Comparison of ENCODE assay signal across 8 cellular contexts in genomic region chr6:31547727-31548422, GRCh38.
DNase-seq lines count a peak whose midpoint lies in the region; ATAC-seq and TF ChIP-seq lines count a peak whose summit lies in the region.

No MANE protein-coding gene starts in this region.

- ATAC-seq in HG03175 (IDR thresholded peaks at IDR 0.05; ENCODE audit: unreplicated experiment) = no peak
- no peak for ATAC-seq in HG02973 (IDR thresholded peaks at IDR 0.05; ENCODE audit: unreplicated experiment)
- no peak for ATAC-seq in HG02884 (IDR thresholded peaks at IDR 0.05; ENCODE audit: unreplicated experiment)

- H3K27ac Mint-ChIP-seq in nephron progenitor cell = peak overlapping the region; percentile 78

- H3K4me3 Mint-ChIP-seq in nephron progenitor cell = peak overlapping the region; percentile 83

- H3K4me1 ChIP-seq in effector memory CD4-positive, alpha-beta T cell (ENCODE audit: control insufficient read depth, insufficient read depth, low read length, poor library complexity, severe bottlenecking) = peaks cover 16% of the 10 kb centered on the region

- H3K9me3 Mint-ChIP-seq in nephron progenitor cell = no peaks in the 10 kb centered on the region

- DNase-seq in NCI-H2227 treated with DMSO at 0.1 percent for 48 hours (lab: John Stamatoyannopoulos, UW) (peak; percentile 20), nephron progenitor cell (peak; percentile 21)
- no peak for DNase-seq in effector memory CD4-positive, alpha-beta T cell
- no peak for DNase-seq in activated CD8-positive, alpha-beta memory T cell treated with anti-CD3 and anti-CD28 coated beads, Interleukin-2, amount 50 U/mL, for 48 hours

- H3K9me3 ChIP-seq in effector memory CD4-positive, alpha-beta T cell (ENCODE audit: control insufficient read depth, low read length) = no peaks in the 10 kb centered on the region

- no peaks in the 10 kb centered on the region for H3K36me3 ChIP-seq in effector memory CD4-positive, alpha-beta T cell (ENCODE audit: control insufficient read depth, insufficient read depth, low read length)

- peaks cover 3% of the 10 kb centered on the region for H3K27me3 Mint-ChIP-seq in nephron progenitor cell (ENCODE audit: low read depth, poor library complexity)

- H3K4me1 Mint-ChIP-seq in nephron progenitor cell = peaks cover 52% of the 10 kb centered on the region

- H3K27me3 ChIP-seq in effector memory CD4-positive, alpha-beta T cell (replicated peaks; ENCODE audit: control insufficient read depth, insufficient read depth, low read length, poor library complexity, severe bottlenecking) = no peaks in the 10 kb centered on the region

- peaks cover 30% of the 10 kb centered on the region for H3K36me3 Mint-ChIP-seq in nephron progenitor cell (ENCODE audit: low read depth)

- H3K4me3 ChIP-seq in effector memory CD4-positive, alpha-beta T cell (ENCODE audit: insufficient read depth, low read depth, low read length, poor library complexity, severe bottlenecking) = no peak overlapping the region

- H3K27ac ChIP-seq in C4-2B = peak overlapping the region; percentile 77
- peak overlapping the region; percentile 76 for H3K27ac ChIP-seq in effector memory CD4-positive, alpha-beta T cell (ENCODE audit: insufficient read depth, low read length, poor library complexity, severe bottlenecking)

- TF ChIP-seq CTCF in C4-2B (conservative IDR thresholded peaks at IDR 0.05) (no peak), nephron progenitor cell (IDR thresholded peaks at IDR 0.05) (no peak)

Comparison
In these comparisons a context has a peak if more than half of its experiments do, and no peak if none do; other contexts are left out.
1. DNase-seq: peak in NCI-H2227 treated with DMSO at 0.1 percent for 48 hours (single experiment) and nephron progenitor cell (single experiment); none in effector memory CD4-positive, alpha-beta T cell (0 of 3) and activated CD8-positive, alpha-beta memory T cell treated with anti-CD3 and anti-CD28 coated beads, Interleukin-2, amount 50 U/mL, for 48 hours (single experiment).